In the genomic region with DNA sequence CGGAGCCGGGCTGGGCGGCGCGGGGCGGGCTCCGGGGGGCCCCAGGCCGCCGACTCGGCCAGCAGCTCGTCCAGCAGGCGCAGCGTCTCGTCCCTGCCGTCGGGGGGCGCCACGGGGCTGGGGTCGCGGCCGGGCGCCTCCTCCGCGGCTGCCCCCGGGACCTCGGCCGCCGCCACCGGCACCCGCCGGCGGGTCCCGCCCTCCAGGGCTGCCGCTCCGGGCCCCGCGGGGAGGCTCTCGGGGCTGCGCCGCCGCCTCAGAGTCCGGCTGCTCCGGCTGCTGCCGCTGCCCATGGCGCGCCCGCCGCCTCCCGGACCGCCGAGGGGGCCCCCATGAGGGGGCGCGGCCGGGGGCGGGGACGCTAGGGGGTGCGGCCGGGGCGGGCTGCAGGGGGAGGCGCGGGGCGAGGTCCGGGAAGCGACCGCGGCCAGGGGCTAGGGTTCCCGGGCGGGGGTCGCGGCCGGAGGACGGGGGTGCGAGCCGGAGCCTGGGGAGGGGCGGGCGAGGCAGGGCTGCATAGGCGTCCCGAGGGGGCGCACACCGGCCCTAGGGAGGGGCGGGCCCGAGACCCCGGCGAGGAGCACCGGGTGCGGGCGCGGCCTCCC, we compare ENCODE assay signal across 8 cellular contexts. TPM values are rescaled to one million over a fixed set of nuclear protein-coding genes. Genes with fewer than 3 reads are reported as not detected.
A peak's percentile ranks its signal among the peaks of the same experiment; 100 is the strongest.
DNase-seq lines count a peak whose midpoint lies in the region; ATAC-seq and TF ChIP-seq lines count a peak whose summit lies in the region.

Gene CYS1 (minus strand): TSS at position 481 of the 605 bp plus-strand sequence. CDS start 188 bp downstream, at position 293.

- DNase-seq in activated naive CD4-positive, alpha-beta T cell treated with anti-CD3 and anti-CD28 coated beads for 36 hours = no peak
- DNase-seq in activated naive CD4-positive, alpha-beta T cell treated with Interleukin-2 at 50 U/mL for 16 hours = no peak
- peak; percentile 31 for DNase-seq in activated CD4-positive, alpha-beta memory T cell treated with anti-CD3 and anti-CD28 coated beads, Interleukin-2, amount 10 ng/mL, durations not matched to agents 7 days and 5 days
- peak; percentile 42 for DNase-seq in glutamatergic neuron
- DNase-seq in prostate gland (ENCODE audit: low spot score) = no peak
- DNase-seq in DMS79 (lab: John Stamatoyannopoulos, UW) = no peak
- no peak for DNase-seq in mesenteric fat pad (ENCODE audit: low spot score)

- H3K27me3 Mint-ChIP-seq in activated naive CD4-positive, alpha-beta T cell treated with anti-CD3 and anti-CD28 coated beads for 36 hours (ENCODE audit: low read depth) = peaks cover 79% of the 10 kb centered on the region
- peaks cover 74% of the 10 kb centered on the region for H3K27me3 Mint-ChIP-seq in activated CD4-positive, alpha-beta memory T cell treated with anti-CD3 and anti-CD28 coated beads, Interleukin-2, amount 10 ng/mL, durations not matched to agents 7 days and 5 days
- H3K27me3 Mint-ChIP-seq in glutamatergic neuron (ENCODE audit: unreplicated experiment) = peaks cover 21% of the 10 kb centered on the region

- H3K27me3 ChIP-seq in prostate gland (replicated peaks; ENCODE audit: insufficient read depth) = peaks cover 7% of the 10 kb centered on the region

- no peaks in the 10 kb centered on the region for H3K9me3 Mint-ChIP-seq in activated naive CD4-positive, alpha-beta T cell treated with anti-CD3 and anti-CD28 coated beads for 36 hours
- H3K9me3 Mint-ChIP-seq in activated CD4-positive, alpha-beta memory T cell treated with anti-CD3 and anti-CD28 coated beads, Interleukin-2, amount 10 ng/mL, durations not matched to agents 7 days and 5 days = no peaks in the 10 kb centered on the region
- peaks cover 4% of the 10 kb centered on the region for H3K9me3 Mint-ChIP-seq in glutamatergic neuron (ENCODE audit: unreplicated experiment)

- ATAC-seq in HG02981 (IDR thresholded peaks at IDR 0.05; ENCODE audit: unreplicated experiment) = peak; percentile 35

- H3K36me3 Mint-ChIP-seq in activated naive CD4-positive, alpha-beta T cell treated with anti-CD3 and anti-CD28 coated beads for 36 hours (ENCODE audit: low read depth) = no peaks in the 10 kb centered on the region
- peaks cover 4% of the 10 kb centered on the region for H3K36me3 Mint-ChIP-seq in activated CD4-positive, alpha-beta memory T cell treated with anti-CD3 and anti-CD28 coated beads, Interleukin-2, amount 10 ng/mL, durations not matched to agents 7 days and 5 days (ENCODE audit: low read depth)
- H3K36me3 Mint-ChIP-seq in glutamatergic neuron (ENCODE audit: unreplicated experiment) = no peaks in the 10 kb centered on the region

- no peak for TF ChIP-seq CTCF in glutamatergic neuron (IDR thresholded peaks at IDR 0.05; ENCODE audit: partially characterized antibody, unreplicated experiment)
- TF ChIP-seq CTCF in prostate gland (IDR thresholded peaks at IDR 0.05) = peak in 1 of 4 experiments; percentile 25

- peaks cover 10% of the 10 kb centered on the region for H3K4me1 Mint-ChIP-seq in activated naive CD4-positive, alpha-beta T cell treated with anti-CD3 and anti-CD28 coated beads for 36 hours (ENCODE audit: low read depth)
- peaks cover 23% of the 10 kb centered on the region for H3K4me1 Mint-ChIP-seq in activated CD4-positive, alpha-beta memory T cell treated with anti-CD3 and anti-CD28 coated beads, Interleukin-2, amount 10 ng/mL, durations not matched to agents 7 days and 5 days
- H3K4me1 Mint-ChIP-seq in glutamatergic neuron (ENCODE audit: low read depth, unreplicated experiment) = no peaks in the 10 kb centered on the region

- TF ChIP-seq POLR2A in prostate gland (IDR thresholded peaks at IDR 0.05) = no peak

- POLR2A ChIA-PET in activated CD4-positive, alpha-beta memory T cell treated with anti-CD3 and anti-CD28 coated beads, Interleukin-2, amount 10 ng/mL, durations not matched to agents 7 days and 5 days (lab: Charles Lee) = interaction anchor here (1.2 to 1.4 kb wide), 2 partner anchors 15 to 352 kb away, joined by 3 read pairs; no protein-coding TSS in a partner anchor

- WGBS in prostate gland = 0% methylated on average over 28 of the region's 88 CpGs

- intact Hi-C loops in activated naive CD4-positive, alpha-beta T cell treated with anti-CD3 and anti-CD28 coated beads for 36 hours (cut with micrococcal nuclease) = loop anchor here (2.0 kb wide), 1 partner anchor 41 kb away; no protein-coding TSS in a partner anchor
- intact Hi-C loops in prostate gland (cut with DNase I) = no loop called here

- H3K36me3 ChIP-seq in prostate gland = no peaks in the 10 kb centered on the region

- H3K27ac Mint-ChIP-seq in activated naive CD4-positive, alpha-beta T cell treated with anti-CD3 and anti-CD28 coated beads for 36 hours = no peak within 1 kb of the TSS
- H3K27ac Mint-ChIP-seq in activated CD4-positive, alpha-beta memory T cell treated with anti-CD3 and anti-CD28 coated beads, Interleukin-2, amount 10 ng/mL, durations not matched to agents 7 days and 5 days = no peak within 1 kb of the TSS
- H3K27ac Mint-ChIP-seq in glutamatergic neuron (ENCODE audit: unreplicated experiment) = no peak within 1 kb of the TSS

- H3K4me3 ChIP-seq in prostate gland = peak within 1 kb of the TSS; percentile 38 to 44

- H3K4me1 ChIP-seq in prostate gland (replicated peaks) = no peaks in the 10 kb centered on the region

- CTCF ChIA-PET in activated naive CD4-positive, alpha-beta T cell treated with anti-CD3 and anti-CD28 coated beads for 36 hours (lab: Charles Lee) = interaction anchor here (1.1 to 1.6 kb wide), 2 partner anchors 8 to 328 kb away, joined by 4 to 7 read pairs; no protein-coding TSS in a partner anchor
- CTCF ChIA-PET in activated CD4-positive, alpha-beta memory T cell treated with anti-CD3 and anti-CD28 coated beads, Interleukin-2, amount 10 ng/mL, durations not matched to agents 7 days and 5 days (lab: Charles Lee) = interaction anchor here (1.3 to 4.4 kb wide), 4 partner anchors 8 to 355 kb away, joined by 5 to 37 read pairs (median 6); no protein-coding TSS in a partner anchor

- peak within 1 kb of the TSS; percentile 68 for H3K4me3 Mint-ChIP-seq in activated naive CD4-positive, alpha-beta T cell treated with anti-CD3 and anti-CD28 coated beads for 36 hours
- H3K4me3 Mint-ChIP-seq in activated CD4-positive, alpha-beta memory T cell treated with anti-CD3 and anti-CD28 coated beads, Interleukin-2, amount 10 ng/mL, durations not matched to agents 7 days and 5 days = peak within 1 kb of the TSS; percentile 72
- H3K4me3 Mint-ChIP-seq in glutamatergic neuron (ENCODE audit: unreplicated experiment) = peak within 1 kb of the TSS; percentile 85

- peak within 1 kb of the TSS; percentile 60 to 62 for H3K27ac ChIP-seq in prostate gland

- no peaks in the 10 kb centered on the region for H3K9me3 ChIP-seq in prostate gland

RNA-seq across cellular contexts. Expression of gene CYS1, which starts in this region (rescaled TPM):
- not detected for total RNA-seq in activated naive CD4-positive, alpha-beta T cell treated with anti-CD3 and anti-CD28 coated beads for 36 hours
- under 1 TPM; 0.40 to 0.71 TPM for total RNA-seq in activated CD4-positive, alpha-beta memory T cell treated with anti-CD3 and anti-CD28 coated beads, Interleukin-2, amount 10 ng/mL, durations not matched to agents 7 days and 5 days
- total RNA-seq in glutamatergic neuron (ENCODE audit: unreplicated experiment) = not detected
- total RNA-seq in prostate gland = 1 to 10 TPM; 1.5 to 5.2 TPM
- total RNA-seq in mesenteric fat pad = 0.80 TPM

Comparison
In these comparisons a context has a peak if more than half of its experiments do, and no peak if none do; other contexts are left out.
1. Peak in DNase-seq in activated CD4-positive, alpha-beta memory T cell treated with anti-CD3 and anti-CD28 coated beads, Interleukin-2, amount 10 ng/mL, durations not matched to agents 7 days and 5 days; RNA of the gene not detected or under 1 TPM.
2. Peak in DNase-seq in glutamatergic neuron; RNA of the gene not detected or under 1 TPM.